ENCODE assay signal across 1 cellular context in genomic region chr1:2315711-2316450, GRCh38.
TF ChIP-seq lines count a peak whose summit lies in the region.

No MANE protein-coding gene starts in this region.

TF ChIP-seq in SK-N-SH, 30 proteins besides CTCF, POLR2A, EP300 and RAD21 (continued from another document):
- TF ChIP-seq, protein P1, sequence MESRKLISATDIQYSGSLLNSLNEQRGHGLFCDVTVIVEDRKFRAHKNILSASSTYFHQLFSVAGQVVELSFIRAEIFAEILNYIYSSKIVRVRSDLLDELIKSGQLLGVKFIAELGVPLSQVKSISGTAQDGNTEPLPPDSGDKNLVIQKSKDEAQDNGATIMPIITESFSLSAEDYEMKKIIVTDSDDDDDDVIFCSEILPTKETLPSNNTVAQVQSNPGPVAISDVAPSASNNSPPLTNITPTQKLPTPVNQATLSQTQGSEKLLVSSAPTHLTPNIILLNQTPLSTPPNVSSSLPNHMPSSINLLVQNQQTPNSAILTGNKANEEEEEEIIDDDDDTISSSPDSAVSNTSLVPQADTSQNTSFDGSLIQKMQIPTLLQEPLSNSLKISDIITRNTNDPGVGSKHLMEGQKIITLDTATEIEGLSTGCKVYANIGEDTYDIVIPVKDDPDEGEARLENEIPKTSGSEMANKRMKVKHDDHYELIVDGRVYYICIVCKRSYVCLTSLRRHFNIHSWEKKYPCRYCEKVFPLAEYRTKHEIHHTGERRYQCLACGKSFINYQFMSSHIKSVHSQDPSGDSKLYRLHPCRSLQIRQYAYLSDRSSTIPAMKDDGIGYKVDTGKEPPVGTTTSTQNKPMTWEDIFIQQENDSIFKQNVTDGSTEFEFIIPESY (IDR thresholded peaks at IDR 0.05; ENCODE audit: borderline replicate concordance, low read depth), result no peak
- no peak for TF ChIP-seq GATA2 (CRISPR knock-in tag; IDR thresholded peaks at IDR 0.05)
- TF ChIP-seq TEAD4 (IDR thresholded peaks at IDR 0.05; ENCODE audit: borderline replicate concordance, insufficient read depth), result no peak
- no peak for TF ChIP-seq RXRA (IDR thresholded peaks at IDR 0.05; ENCODE audit: borderline replicate concordance, low read depth)
- no peak for TF ChIP-seq EZH2phosphoT487 (IDR thresholded peaks at IDR 0.05; ENCODE audit: borderline replicate concordance, low read depth)
- TF ChIP-seq FOSL2 (IDR thresholded peaks at IDR 0.05; ENCODE audit: borderline replicate concordance, low read depth), result no peak
- no peak for TF ChIP-seq SIN3A (IDR thresholded peaks at IDR 0.05; ENCODE audit: borderline replicate concordance, low read depth, low read length)
- TF ChIP-seq RFX5 (IDR thresholded peaks at IDR 0.05; ENCODE audit: low read length), result no peak
- no peak for TF ChIP-seq MEF2A (IDR thresholded peaks at IDR 0.05; ENCODE audit: borderline replicate concordance, low read depth)
- no peak for TF ChIP-seq GABPA (IDR thresholded peaks at IDR 0.05; ENCODE audit: low read depth)
- TF ChIP-seq, protein P2, sequence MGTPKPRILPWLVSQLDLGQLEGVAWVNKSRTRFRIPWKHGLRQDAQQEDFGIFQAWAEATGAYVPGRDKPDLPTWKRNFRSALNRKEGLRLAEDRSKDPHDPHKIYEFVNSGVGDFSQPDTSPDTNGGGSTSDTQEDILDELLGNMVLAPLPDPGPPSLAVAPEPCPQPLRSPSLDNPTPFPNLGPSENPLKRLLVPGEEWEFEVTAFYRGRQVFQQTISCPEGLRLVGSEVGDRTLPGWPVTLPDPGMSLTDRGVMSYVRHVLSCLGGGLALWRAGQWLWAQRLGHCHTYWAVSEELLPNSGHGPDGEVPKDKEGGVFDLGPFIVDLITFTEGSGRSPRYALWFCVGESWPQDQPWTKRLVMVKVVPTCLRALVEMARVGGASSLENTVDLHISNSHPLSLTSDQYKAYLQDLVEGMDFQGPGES (IDR thresholded peaks at IDR 0.05; ENCODE audit: low read depth, low read length), result no peak
- TF ChIP-seq FOXJ3 (CRISPR knock-in tag; IDR thresholded peaks at IDR 0.05), result no peak
- TF ChIP-seq TCF12 (IDR thresholded peaks at IDR 0.05), result no peak
